11 cellular contexts compared by ENCODE assay signal in the genomic region with DNA sequence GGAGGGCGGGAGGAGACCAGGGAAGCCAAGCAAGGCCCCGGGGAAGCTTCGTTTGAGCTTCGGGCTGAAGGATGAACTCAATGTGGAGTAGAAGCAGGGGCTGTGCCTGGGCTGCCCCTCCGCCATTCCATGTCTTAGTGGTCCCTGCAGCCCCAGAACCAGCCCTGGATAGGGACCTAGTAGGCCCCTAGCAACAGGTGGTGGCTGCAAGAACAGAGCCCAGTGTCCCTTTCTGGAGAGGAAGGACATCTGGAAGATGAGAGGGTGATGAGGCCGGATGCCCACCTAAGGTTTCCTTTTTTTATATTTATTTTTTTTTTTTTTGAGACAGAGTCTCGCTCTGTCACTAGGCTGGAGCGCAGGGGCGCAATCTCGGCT. TPM values are rescaled to one million over a fixed set of nuclear protein-coding genes. Genes with fewer than 3 reads are reported as not detected.
DNase-seq lines count a peak whose midpoint lies in the region; ATAC-seq and TF ChIP-seq lines count a peak whose summit lies in the region.
"Had no signal": no experiment of that assay in that cellular context is flagged by ENCODE, and none has a peak within 500 bp of the region (broad histone marks: within the 10 kb centered on the region; RNA-seq: fewer than 3 reads in every experiment).

No MANE protein-coding gene starts in this region.

- H4K5ac ChIP-seq in H9 (ENCODE audit: insufficient read length, low read depth, low read length), result no peak overlapping the region

- DNase-seq in H9, result no peak
- DNase-seq in adipocyte (ENCODE audit: low read depth), result no peak
- no peak for DNase-seq in right lobe of liver
- DNase-seq in spleen, result no peak
- no peak for DNase-seq in NCI-H510A treated with DMSO at 0.1 percent for 48 hours (lab: John Stamatoyannopoulos, UW)
- DNase-seq in Kasumi-1 (lab: John Stamatoyannopoulos, UW), result no peak
- no peak for DNase-seq in NCI-H1930 (lab: John Stamatoyannopoulos, UW)
- DNase-seq in NCI-H1417 (lab: John Stamatoyannopoulos, UW), result no peak
- DNase-seq: NCI-H2029 had no signal

- no peaks in the 10 kb centered on the region for H3K9me3 ChIP-seq in H9 (ENCODE audit: control insufficient read depth, low read depth, low read length)
- no peaks in the 10 kb centered on the region for H3K9me3 ChIP-seq in adipocyte (ENCODE audit: control insufficient read depth, low read length)
- no peaks in the 10 kb centered on the region for H3K9me3 ChIP-seq in right lobe of liver
- H3K9me3 ChIP-seq in spleen, result no peaks in the 10 kb centered on the region

- H2AK5ac ChIP-seq in H9 (ENCODE audit: insufficient read length, low read length), result no peak overlapping the region

- peaks cover 24 to 27% of the 10 kb centered on the region in 2 experiments for H3K4me1 Mint-ChIP-seq in H9

- no peak overlapping the region for H2BK5ac ChIP-seq in H9 (ENCODE audit: insufficient read length, low read length)

- H3K23ac ChIP-seq in H9 (ENCODE audit: insufficient read length, low read depth, low read length), result no peak overlapping the region

- WGBS in H9 (ENCODE audit: extremely low coverage, insufficient read length, low lambda C conversion rate), result no CpG with 5 or more reads among the region's 10 CpGs
- 70% methylated on average over 9 of the region's 10 CpGs for WGBS in right lobe of liver (ENCODE audit: insufficient coverage, low coverage, low lambda C conversion rate, missing lambda C conversion rate)
- WGBS in spleen, 5 donors, result 80 to 94% (median 89%) methylated on average over 10 of the region's 10 CpGs

- H3K18ac ChIP-seq in H9 (ENCODE audit: insufficient read length, low read depth, low read length), result peak overlapping the region; percentile 76

- H3K56ac ChIP-seq in H9 (ENCODE audit: insufficient read length, low read depth, low read length), result no peak overlapping the region

- no peaks in the 10 kb centered on the region for H3K79me2 ChIP-seq in H9 (ENCODE audit: insufficient read depth, low read length)

- peak overlapping the region; percentile 1; the same call in 1 of the 2 replicates for H3K4ac ChIP-seq in H9 (ENCODE audit: low read depth, low read length)

- ATAC-seq in right lobe of liver, result no peak

- H3K36me3 ChIP-seq in adipocyte (ENCODE audit: control insufficient read depth, insufficient read depth, low read length, severe bottlenecking) (peaks cover 53% of the 10 kb centered on the region), right lobe of liver (peaks cover 0 to 24% (median 0%) of the 10 kb centered on the region in 4 donors), spleen (peaks cover 0 to 95% (median 49%) of the 10 kb centered on the region in 6 donors)

- no peak overlapping the region; the same call in 1 of the 2 replicates for H2BK15ac ChIP-seq in H9 (ENCODE audit: low read depth, low read length)

- no peaks in the 10 kb centered on the region for H3K23me2 ChIP-seq in H9 (ENCODE audit: insufficient read length, low read depth, low read length, poor library complexity, severe bottlenecking)

- TF ChIP-seq POLR2A in right lobe of liver (IDR thresholded peaks at IDR 0.05), result no peak
- no peak for TF ChIP-seq POLR2A in spleen (IDR thresholded peaks at IDR 0.05)

- H3K27ac Mint-ChIP-seq in H9, result peak overlapping the region; percentile 76 to 97 (median 78); a peak in 4 of 7 replicates

- H3K14ac ChIP-seq in H9 (ENCODE audit: insufficient read depth, low read length), result peak overlapping the region; percentile 78

- H3K27ac ChIP-seq in H9 (ENCODE audit: insufficient read length, low read depth, low read length), result no peak overlapping the region
- H3K27ac ChIP-seq in right lobe of liver, result peak overlapping the region; percentile 69 to 74 (median 70)
- peak overlapping the region; percentile 17 to 89 (median 84) for H3K27ac ChIP-seq in spleen
- H3K27ac ChIP-seq: HL-60 had no signal

- peak overlapping the region; percentile 6 for H4K91ac ChIP-seq in H9 (ENCODE audit: insufficient read length, low read depth, low read length)

- H2BK20ac ChIP-seq in H9 (ENCODE audit: low read depth, low read length, poor library complexity, severe bottlenecking), result no peak overlapping the region

- H3K36me3 Mint-ChIP-seq in H9 (ENCODE audit: insufficient read depth in 1 of 3, low read depth in 3 of 3), result peaks cover 8 to 22% (median 11%) of the 10 kb centered on the region in 3 experiments

- H3K4me1 ChIP-seq in H9 (ENCODE audit: insufficient read depth, low read length), result peaks cover 10% of the 10 kb centered on the region
- H3K4me1 ChIP-seq in adipocyte (ENCODE audit: control insufficient read depth, insufficient read depth, low read length), result peaks cover 23% of the 10 kb centered on the region
- peaks cover 0 to 17% (median 8%) of the 10 kb centered on the region in 4 donors for H3K4me1 ChIP-seq in right lobe of liver
- H3K4me1 ChIP-seq in spleen, result peaks cover 16 to 69% (median 32%) of the 10 kb centered on the region in 6 donors

- H2BK12ac ChIP-seq in H9 (ENCODE audit: insufficient read length, low read depth, low read length), result no peak overlapping the region

- TF ChIP-seq CTCF in H9 (conservative IDR thresholded peaks at IDR 0.05) (no peak), right lobe of liver (IDR thresholded peaks at IDR 0.05) (no peak), spleen (IDR thresholded peaks at IDR 0.05 in 8 of 11, conservative IDR thresholded peaks at IDR 0.05 in 3 of 11) (no peak)

- H2AFZ ChIP-seq in H9 (ENCODE audit: low read length), result no peak overlapping the region

- H3K4me3 Mint-ChIP-seq in H9, result 0 out of 5 replicates have a peak overlapping the region, but pooled peaks of 1 of the 2 experiments have one; percentile 43
- H3K4me3 Mint-ChIP-seq: activated naive CD4-positive, alpha-beta T cell treated with anti-CD3 and anti-CD28 coated beads, Interleukin-2, amount 50 U/mL, for 24 hours had no signal

- H3K4me3 ChIP-seq in adipocyte (ENCODE audit: low read length) (no peak overlapping the region), right lobe of liver (no peak overlapping the region), spleen (no peak overlapping the region)

- H3K27me3 Mint-ChIP-seq in H9 (ENCODE audit: low read depth), result no peaks in the 10 kb centered on the region
- H3K27me3 Mint-ChIP-seq: activated naive CD4-positive, alpha-beta T cell treated with anti-CD3 and anti-CD28 coated beads, Interleukin-2, amount 50 U/mL, for 24 hours had no signal

- H3K27me3 ChIP-seq in H9 (ENCODE audit: insufficient read depth, low read length), result no peaks in the 10 kb centered on the region
- H3K27me3 ChIP-seq in adipocyte (replicated peaks; ENCODE audit: control insufficient read depth, insufficient read depth, low read length), result no peaks in the 10 kb centered on the region
- H3K27me3 ChIP-seq in right lobe of liver, result no peaks in the 10 kb centered on the region
- no peaks in the 10 kb centered on the region for H3K27me3 ChIP-seq in spleen (replicated peaks in 1 of 7)

- H3K9me3 Mint-ChIP-seq in H9, result peaks cover 0 to 3% of the 10 kb centered on the region in 2 experiments; a peak in 1 of 5 replicates
- H3K9me3 Mint-ChIP-seq: activated naive CD4-positive, alpha-beta T cell treated with anti-CD3 and anti-CD28 coated beads, Interleukin-2, amount 50 U/mL, for 24 hours had no signal

- no peak overlapping the region for H2BK120ac ChIP-seq in H9 (ENCODE audit: low read depth, low read length, poor library complexity, severe bottlenecking)

- no peak overlapping the region for H3T11ph ChIP-seq in H9 (ENCODE audit: low read length)

- peak overlapping the region; percentile 12 for H3K4me2 ChIP-seq in H9 (ENCODE audit: insufficient read depth, insufficient read length, low read length)

- no peak overlapping the region for H4K8ac ChIP-seq in H9 (replicated peaks; ENCODE audit: insufficient read length, low read depth, low read length)

- H4K20me1 ChIP-seq in H9 (ENCODE audit: control insufficient read depth, insufficient read depth, insufficient read length), result peaks cover 2% of the 10 kb centered on the region

- H3K9ac ChIP-seq in H9 (ENCODE audit: extremely low read depth, insufficient read length, low read length) (no peak overlapping the region), adipocyte (ENCODE audit: low read length) (peak overlapping the region; percentile 85)

- H3K79me1 ChIP-seq in H9 (ENCODE audit: insufficient read depth, low read depth, low read length, poor library complexity, severe bottlenecking), result no peaks in the 10 kb centered on the region

- intact Hi-C loops in right lobe of liver (cut with DNase I) (loop anchor here in 1 of 2 donors (10.0 kb wide), 1 partner anchor 72 kb away; no protein-coding TSS in a partner anchor), spleen (cut with DNase I; ENCODE audit: low total_unique reads) (loop anchor here (5.0 kb wide), 1 partner anchor 74 kb away; no protein-coding TSS in a partner anchor)

RNA-seq across cellular contexts. Expression of gene ECE1, which starts 27.2 kb away (rescaled TPM):
- 27.7 and 31.1 TPM in 2 replicates for total RNA-seq in H9 (2021)
- 10 to 100 TPM; 39.7 to 61.3 (median 43.8) TPM for total RNA-seq in right lobe of liver
- 100 to 1,000 TPM in 5 of 7 donors, 10 to 100 TPM in 2; 95.3 to 142 (median 124) TPM for total RNA-seq in spleen
- 10 to 100 TPM; 17.2 to 44.4 (median 24.1) TPM for polyA plus RNA-seq in spleen
